ENCODE assay signal across 10 cellular contexts in genomic region chr2:199602271-199602895, GRCh38.
DNase-seq lines count a peak whose midpoint lies in the region; ATAC-seq and TF ChIP-seq lines count a peak whose summit lies in the region.
"Had no signal": no experiment of that assay in that cellular context is flagged by ENCODE, and none has a peak within 500 bp of the region (broad histone marks: within the 10 kb centered on the region; RNA-seq: fewer than 3 reads in every experiment).

No MANE protein-coding gene starts in this region.

- TF ChIP-seq CTCF in gastrocnemius medialis (IDR thresholded peaks at IDR 0.05 in 4 of 5, conservative IDR thresholded peaks at IDR 0.05 in 1 of 5), result no peak

- H3K27ac ChIP-seq in gastrocnemius medialis, result no peak overlapping the region
- H3K27ac ChIP-seq: body of pancreas had no signal

- peak; percentile 64 for ATAC-seq in GM18502 (IDR thresholded peaks at IDR 0.05; ENCODE audit: poor library complexity, unreplicated experiment)
- peak; percentile 74 for ATAC-seq in HG03457 (IDR thresholded peaks at IDR 0.05; ENCODE audit: unreplicated experiment)
- no peak for ATAC-seq in GM18870 (IDR thresholded peaks at IDR 0.05; ENCODE audit: unreplicated experiment)
- no peak for ATAC-seq in gastrocnemius medialis
- ATAC-seq: body of pancreas had no signal

- H3K4me1 ChIP-seq in gastrocnemius medialis, result no peaks in the 10 kb centered on the region

- no peak overlapping the region for H3K4me3 ChIP-seq in gastrocnemius medialis
- H3K4me3 ChIP-seq: body of pancreas, lung had no signal

- intact Hi-C loops in gastrocnemius medialis (cut with DNase I; ENCODE audit: low total_unique reads), result no loop called here

- in situ Hi-C loops in gastrocnemius medialis (cut with MboI; ENCODE audit: low sequenced_read_pairs in 4 of 4), result no loop called here

- H3K9me3 ChIP-seq in gastrocnemius medialis, result no peaks in the 10 kb centered on the region
- H3K9me3 ChIP-seq: body of pancreas had no signal

- peak; percentile 39 for DNase-seq in SW480 (ENCODE audit: low spot score)
- peak; percentile 13 for DNase-seq in myocyte (ENCODE audit: low read depth)
- DNase-seq in gastrocnemius medialis, result no peak
- DNase-seq in OCI-M2 (lab: John Stamatoyannopoulos, UW; ENCODE audit: unreplicated experiment), result no peak
- DNase-seq in T-helper 2 cell, result no peak
- DNase-seq: body of pancreas had no signal

- TF ChIP-seq POLR2A in gastrocnemius medialis (IDR thresholded peaks at IDR 0.05), result no peak

- no peaks in the 10 kb centered on the region for H3K36me3 ChIP-seq in gastrocnemius medialis

- no peaks in the 10 kb centered on the region for H3K27me3 ChIP-seq in gastrocnemius medialis
- H3K27me3 ChIP-seq: body of pancreas had no signal

Comparison
In these comparisons a context has a peak if more than half of its experiments do, and no peak if none do; other contexts are left out.
1. ATAC-seq: peak in GM18502 (single experiment) and HG03457 (single experiment); none in GM18870 (single experiment) and gastrocnemius medialis (0 of 2).
2. DNase-seq: peak in SW480 (single experiment) and myocyte (single experiment); none in gastrocnemius medialis (0 of 2), OCI-M2 (single experiment) and T-helper 2 cell (0 of 5).